In the genomic region with DNA sequence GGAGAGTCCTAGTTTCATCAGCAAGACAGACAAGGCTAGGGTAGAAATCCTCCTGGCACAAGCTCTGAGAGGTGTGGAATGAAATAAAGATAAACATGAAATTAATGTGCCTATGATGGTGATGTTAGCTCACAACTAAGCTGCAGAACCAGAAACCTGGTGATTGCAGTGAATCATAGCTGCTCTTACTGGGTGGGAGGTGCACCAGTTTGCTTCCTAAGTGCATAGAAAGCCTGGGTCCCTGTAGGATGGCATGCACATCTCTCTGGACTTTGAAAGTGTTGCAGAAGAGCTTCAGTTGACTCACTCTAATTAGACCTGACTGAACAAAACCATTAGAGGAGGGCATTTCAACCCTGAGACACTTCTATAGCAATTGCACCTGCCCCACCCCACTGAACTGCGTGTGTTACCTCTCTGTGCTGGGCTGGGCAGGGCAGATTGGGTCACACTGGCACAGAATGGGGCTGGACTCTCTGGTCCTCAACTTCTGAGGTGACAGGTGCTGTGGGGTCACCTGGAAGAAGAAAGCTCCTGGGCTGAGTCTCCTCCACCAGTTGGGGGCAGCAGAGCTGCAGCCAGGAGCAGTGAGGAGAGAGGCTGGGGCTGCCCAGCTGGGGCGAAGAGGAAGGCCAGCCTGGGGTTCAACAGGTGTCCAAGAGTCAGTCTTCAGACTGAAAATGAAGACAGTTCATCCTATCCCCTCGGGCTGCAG, we compare ENCODE assay signal across 14 cellular contexts. TPM values are rescaled to one million over a fixed set of nuclear protein-coding genes. Genes with fewer than 3 reads are reported as not detected.
A peak's percentile ranks its signal among the peaks of the same experiment; 100 is the strongest.
DNase-seq lines count a peak whose midpoint lies in the region; ATAC-seq, FAIRE-seq and TF ChIP-seq lines count a peak whose summit lies in the region.
"Had no signal": no experiment of that assay in that cellular context is flagged by ENCODE, and none has a peak within 500 bp of the region (broad histone marks: within the 10 kb centered on the region; RNA-seq: fewer than 3 reads in every experiment).

No MANE protein-coding gene starts in this region.

- no peak for TF ChIP-seq POLR2A in right lobe of liver (IDR thresholded peaks at IDR 0.05)

- ATAC-seq in right lobe of liver = peak; percentile 13 to 55 (median 32)
- ATAC-seq in GM21381 (IDR thresholded peaks at IDR 0.05; ENCODE audit: unreplicated experiment) = no peak
- ATAC-seq in HG03139 (IDR thresholded peaks at IDR 0.05; ENCODE audit: unreplicated experiment) = no peak
- ATAC-seq: T-helper 17 cell had no signal

- H3K27me3 ChIP-seq in BJ (ENCODE audit: control insufficient read depth, insufficient read depth, low read length) (no peaks in the 10 kb centered on the region), right lobe of liver (no peaks in the 10 kb centered on the region)

- H3K27ac ChIP-seq in right lobe of liver = no peak overlapping the region
- H3K27ac ChIP-seq: epithelial cell of prostate had no signal

- no peaks in the 10 kb centered on the region for H3K36me3 ChIP-seq in BJ (ENCODE audit: control insufficient read depth, insufficient read depth, low read length)
- no peaks in the 10 kb centered on the region for H3K36me3 ChIP-seq in right lobe of liver

- TF ChIP-seq CTCF in BJ (IDR thresholded peaks at IDR 0.05; ENCODE audit: insufficient read depth, low read depth, low read length) (peak; percentile 9; the same call in 1 of the 2 replicates), right lobe of liver (IDR thresholded peaks at IDR 0.05) (peak in 3 of 4 donors; percentile 35 to 53 (median 35))

- H3K9me3 ChIP-seq in right lobe of liver = no peaks in the 10 kb centered on the region

- DNase-seq in BJ (ENCODE audit: low read depth) (no peak), GM18507 (ENCODE audit: extremely low spot score, insufficient read length, low read depth) (no peak), amniotic epithelial cell (ENCODE audit: low read depth) (peak; percentile 55), right lobe of liver (peak in 1 of 3 donors; percentile 42), GM19240 (ENCODE audit: insufficient read length, low spot score) (no peak), C1 segment of cervical spinal cord (lab: John Stamatoyannopoulos, UW) (no peak)
- DNase-seq: DMS 273 treated with DMSO at 0.1 percent for 48 hours, NCI-H2171, T-helper 17 cell had no signal

- POLR2A ChIA-PET in BJ (lab: Charles Lee) = no interaction called here

- FAIRE-seq in GM18507 (lab: Jason Lieb, UNC) = peak; percentile 71

- H3K4me3 ChIP-seq in BJ (ENCODE audit: low read depth, low read length) (no peak overlapping the region), right lobe of liver (no peak overlapping the region)
- H3K4me3 ChIP-seq: lung had no signal

- peaks cover 0 to 3% (median 0%) of the 10 kb centered on the region in 4 donors for H3K4me1 ChIP-seq in right lobe of liver

- CTCF ChIA-PET in BJ (lab: Yijun Ruan, JAX) = interaction anchor here (0.7 to 2.4 kb wide), 5 partner anchors 8 to 51 kb away, joined by 3 to 9 read pairs (median 6); no protein-coding TSS in a partner anchor

- WGBS in right lobe of liver (ENCODE audit: insufficient coverage, low coverage, low lambda C conversion rate, missing lambda C conversion rate) = 25% methylated on average over 2 of the region's 3 CpGs

- intact Hi-C loops in right lobe of liver (cut with DNase I) = no loop called here

RNA-seq across cellular contexts. Expression of a gene that starts 57.9 kb away (rescaled TPM):
- not detected in 2 replicates for polyA plus RNA-seq in BJ (2011; rRNA removed)
- not detected in 2 replicates for polyA minus RNA-seq in BJ (2011; rRNA and poly(A)+ RNA removed)
- total RNA-seq in right lobe of liver = not detected
- total RNA-seq: T-helper 17 cell, temporal lobe had no signal

Comparison
In these comparisons a context has a peak if more than half of its experiments do, and no peak if none do; other contexts are left out.
1. ATAC-seq: peak in right lobe of liver (4 of 4); none in GM21381 (single experiment) and HG03139 (single experiment).